ENCODE assay signal across 8 cellular contexts in genomic region chr5:156920042-156920860, GRCh38.
A peak's percentile ranks its signal among the peaks of the same experiment; 100 is the strongest.
DNase-seq lines count a peak whose midpoint lies in the region; ATAC-seq and FAIRE-seq lines count a peak whose summit lies in the region.

No MANE protein-coding gene starts in this region.

- no peaks in the 10 kb centered on the region for H3K9me3 Mint-ChIP-seq in memory B cell

- H3K4me3 Mint-ChIP-seq in memory B cell = no peak overlapping the region

- no peaks in the 10 kb centered on the region for H3K27me3 Mint-ChIP-seq in memory B cell

- H3K27ac Mint-ChIP-seq in memory B cell = no peak overlapping the region

- peaks cover 16% of the 10 kb centered on the region for H3K4me1 Mint-ChIP-seq in memory B cell

- FAIRE-seq in GM18507 (lab: Jason Lieb, UNC) (peak; percentile 94), RCC 7860 (lab: Jason Lieb, UNC) (peak; percentile 98)

- peaks cover 2% of the 10 kb centered on the region for H3K36me3 Mint-ChIP-seq in memory B cell

- peak; percentile 67 for ATAC-seq in HG02610 (IDR thresholded peaks at IDR 0.05; ENCODE audit: unreplicated experiment)
- peak; percentile 58 for ATAC-seq in memory B cell (ENCODE audit: low read depth)

- DNase-seq in GM18507 (ENCODE audit: extremely low spot score, insufficient read length, low read depth) (no peak), RCC 7860 (ENCODE audit: low spot score) (peak; percentile 92), memory B cell (ENCODE audit: low spot score in 2 of 2) (no peak), MV-4-11 (lab: John Stamatoyannopoulos, UW) (no peak), DMS79 treated with DMSO at 0.1 percent for 48 hours (lab: John Stamatoyannopoulos, UW) (no peak), inferior parietal cortex (ENCODE audit: extremely low spot score) (no peak)
- DNase-seq in effector CD8-positive, alpha-beta T cell (lab: John Stamatoyannopoulos, UW) = no peak
